Comparison of ENCODE assay signal across 1 cellular context in genomic region chr10:96306516-96306915, GRCh38.
TF ChIP-seq lines count a peak whose summit lies in the region.

No MANE protein-coding gene starts in this region.

TF ChIP-seq in GM12878, 131 proteins besides CTCF, POLR2A, EP300 and RAD21:
- TF ChIP-seq KAT2A (conservative IDR thresholded peaks at IDR 0.05; ENCODE audit: control insufficient read depth, low read depth, low read length) = no peak
- TF ChIP-seq BCL3 (IDR thresholded peaks at IDR 0.05; ENCODE audit: borderline replicate concordance, insufficient read depth, low read depth, low read length, poor library complexity, severe bottlenecking) = no peak
- TF ChIP-seq, protein P1, sequence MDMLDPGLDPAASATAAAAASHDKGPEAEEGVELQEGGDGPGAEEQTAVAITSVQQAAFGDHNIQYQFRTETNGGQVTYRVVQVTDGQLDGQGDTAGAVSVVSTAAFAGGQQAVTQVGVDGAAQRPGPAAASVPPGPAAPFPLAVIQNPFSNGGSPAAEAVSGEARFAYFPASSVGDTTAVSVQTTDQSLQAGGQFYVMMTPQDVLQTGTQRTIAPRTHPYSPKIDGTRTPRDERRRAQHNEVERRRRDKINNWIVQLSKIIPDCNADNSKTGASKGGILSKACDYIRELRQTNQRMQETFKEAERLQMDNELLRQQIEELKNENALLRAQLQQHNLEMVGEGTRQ (IDR thresholded peaks at IDR 0.05; ENCODE audit: borderline replicate concordance, low read depth, low read length) = no peak
- no peak for TF ChIP-seq IRF3 (IDR thresholded peaks at IDR 0.05)
- TF ChIP-seq JUND (IDR thresholded peaks at IDR 0.05; ENCODE audit: low read depth, low read length) = no peak
- no peak for TF ChIP-seq ETV6 (conservative IDR thresholded peaks at IDR 0.05 in 1 of 2, IDR thresholded peaks at IDR 0.05 in 1 of 2; ENCODE audit: borderline replicate concordance in 1 of 2, low read depth in 1 of 2)
- TF ChIP-seq CBX5 (IDR thresholded peaks at IDR 0.05; ENCODE audit: low read depth) = no peak
- TF ChIP-seq STAT3 (IDR thresholded peaks at IDR 0.05; ENCODE audit: low read depth, low read length) = no peak
- TF ChIP-seq SREBF1 (IDR thresholded peaks at IDR 0.05; ENCODE audit: low read length) = no peak
- TF ChIP-seq CHD1 (IDR thresholded peaks at IDR 0.05; ENCODE audit: low read depth, low read length) = no peak
- no peak for TF ChIP-seq SPI1 (IDR thresholded peaks at IDR 0.05; ENCODE audit: borderline replicate concordance, insufficient read depth, low read depth, low read length)
- no peak for TF ChIP-seq ZNF592 (IDR thresholded peaks at IDR 0.05)
- TF ChIP-seq ZNF207 (IDR thresholded peaks at IDR 0.05; ENCODE audit: borderline replicate concordance) = no peak
